11 cellular contexts compared by ENCODE assay signal in the genomic region with DNA sequence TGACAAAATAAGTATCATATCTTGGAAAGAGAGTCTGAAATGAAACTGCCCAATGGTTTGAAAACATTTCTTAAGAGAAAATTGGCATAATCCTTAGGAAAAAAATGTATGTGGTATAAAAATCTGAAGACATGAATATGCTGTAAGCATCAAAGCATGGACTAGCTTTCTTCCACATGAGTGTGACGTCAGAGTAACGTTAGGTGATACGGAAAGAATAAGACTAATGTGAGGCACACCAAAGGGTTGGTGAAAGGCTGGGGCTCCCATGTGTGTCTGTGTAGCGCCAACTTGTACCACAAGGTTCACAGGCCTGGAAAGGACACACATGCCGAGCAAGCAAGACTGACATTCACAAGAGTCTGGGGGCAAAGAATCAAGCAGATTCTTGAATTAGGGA.
"Had no signal": no experiment of that assay in that cellular context is flagged by ENCODE, and none has a peak within 500 bp of the region (broad histone marks: within the 10 kb centered on the region; RNA-seq: fewer than 3 reads in every experiment).

No MANE protein-coding gene starts in this region.

- H3K36me3 ChIP-seq: HAP-1 had no signal

- ATAC-seq: GM23338, HCT116 had no signal

- H3K4me3 ChIP-seq: GM23248, GM23338, HAP-1 had no signal

- H3K4me1 ChIP-seq: HAP-1 had no signal

- H3K9me3 ChIP-seq: HAP-1 had no signal

- DNase-seq: GM23248, GOT3, H7, H9, HCEC 1CT, HFFc6 had no signal

- H2AFZ ChIP-seq: GM23248, GM23338 had no signal

- FAIRE-seq: H1, H54 had no signal

- H3K4me2 ChIP-seq: GM23338 had no signal

- H3K9ac ChIP-seq: GM23248 had no signal

- H3K27ac ChIP-seq: GM23248 had no signal
